In the genomic region with DNA sequence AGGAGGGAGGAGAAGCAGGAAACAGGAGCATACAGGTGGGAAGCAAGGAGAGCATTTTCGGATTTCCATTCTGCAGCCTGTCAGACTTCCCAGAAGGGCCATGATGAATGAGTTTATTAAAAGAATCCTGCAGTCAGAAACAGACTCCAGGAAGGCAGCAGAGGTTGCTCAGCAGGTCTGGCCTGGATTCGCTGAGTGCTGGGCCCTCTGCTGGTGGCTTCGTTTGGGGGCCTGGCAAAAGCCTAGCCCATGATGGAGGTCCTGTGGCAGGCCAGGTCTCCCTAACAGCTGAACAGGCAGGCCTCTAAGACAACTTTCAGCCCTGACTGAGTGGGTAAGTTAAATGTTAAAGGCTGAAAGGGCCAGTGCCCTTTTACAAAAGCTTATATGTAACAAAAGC, we compare ENCODE assay signal across 10 cellular contexts.
DNase-seq lines count a peak whose midpoint lies in the region; ATAC-seq and TF ChIP-seq lines count a peak whose summit lies in the region.
"Had no signal": no experiment of that assay in that cellular context is flagged by ENCODE, and none has a peak within 500 bp of the region (broad histone marks: within the 10 kb centered on the region; RNA-seq: fewer than 3 reads in every experiment).

No MANE protein-coding gene starts in this region.

- WGBS in H9 (ENCODE audit: extremely low coverage, insufficient read length, low lambda C conversion rate) = no CpG with 5 or more reads among the region's 3 CpGs

- no peaks in the 10 kb centered on the region for H3K4me1 ChIP-seq in H9 (ENCODE audit: insufficient read depth, low read length)
- no peaks in the 10 kb centered on the region for H3K4me1 ChIP-seq in left lung
- H3K4me1 ChIP-seq in osteoblast (ENCODE audit: insufficient read depth, low read length) = no peaks in the 10 kb centered on the region
- H3K4me1 ChIP-seq: tibial nerve had no signal

- H3K9me3 ChIP-seq in H9 (ENCODE audit: control insufficient read depth, low read depth, low read length) = no peaks in the 10 kb centered on the region
- no peaks in the 10 kb centered on the region for H3K9me3 ChIP-seq in WERI-Rb-1 (ENCODE audit: severe bottlenecking)
- no peaks in the 10 kb centered on the region for H3K9me3 ChIP-seq in left lung
- no peaks in the 10 kb centered on the region for H3K9me3 ChIP-seq in osteoblast (ENCODE audit: low read depth, low read length)
- peaks cover under 1% of the 10 kb centered on the region for H3K9me3 ChIP-seq in T-helper 17 cell (ENCODE audit: control insufficient read depth, low read length, poor library complexity, severe bottlenecking)
- H3K9me3 ChIP-seq: tibial nerve had no signal

- H3K23me2 ChIP-seq in H9 (ENCODE audit: insufficient read length, low read depth, low read length, poor library complexity, severe bottlenecking) = no peaks in the 10 kb centered on the region

- no peak overlapping the region for H3K56ac ChIP-seq in H9 (ENCODE audit: insufficient read length, low read depth, low read length)

- TF ChIP-seq CTCF in AG10803 (conservative IDR thresholded peaks at IDR 0.05; ENCODE audit: low read length) = peak; percentile 9; the same call in 1 of the 2 replicates
- peak; percentile 80 for TF ChIP-seq CTCF in H9 (conservative IDR thresholded peaks at IDR 0.05)
- peak; percentile 80 for TF ChIP-seq CTCF in WERI-Rb-1 (IDR thresholded peaks at IDR 0.05; ENCODE audit: low read depth, low read length)
- peak; percentile 17 to 24 for TF ChIP-seq CTCF in left lung (IDR thresholded peaks at IDR 0.05)
- no peak for TF ChIP-seq CTCF in osteoblast (IDR thresholded peaks at IDR 0.05; ENCODE audit: extremely low read depth, low read depth, low read length)

- H3K4me2 ChIP-seq in H9 (ENCODE audit: insufficient read depth, insufficient read length, low read length) = no peak overlapping the region
- H3K4me2 ChIP-seq in osteoblast (ENCODE audit: insufficient read depth, low read length) = no peak overlapping the region

- H3K27me3 ChIP-seq in H9 (ENCODE audit: insufficient read depth, low read length) (no peaks in the 10 kb centered on the region), WERI-Rb-1 (ENCODE audit: insufficient read depth, low read depth, severe bottlenecking) (peaks cover 4% of the 10 kb centered on the region), left lung (no peaks in the 10 kb centered on the region), osteoblast (ENCODE audit: insufficient read depth, low read length) (no peaks in the 10 kb centered on the region)
- H3K27me3 ChIP-seq: tibial nerve had no signal

- no peak overlapping the region for H2AFZ ChIP-seq in H9 (ENCODE audit: low read length)
- no peak overlapping the region for H2AFZ ChIP-seq in osteoblast (ENCODE audit: low read length)

- H3K14ac ChIP-seq in H9 (ENCODE audit: insufficient read depth, low read length) = no peak overlapping the region

- no peak overlapping the region for H2BK12ac ChIP-seq in H9 (ENCODE audit: insufficient read length, low read depth, low read length)

- H3K27me3 Mint-ChIP-seq in H9 (ENCODE audit: low read depth) (peaks cover 1% of the 10 kb centered on the region; the same call in 1 of the 2 replicates), T-helper 17 cell (no peaks in the 10 kb centered on the region)

- no peak overlapping the region for H4K91ac ChIP-seq in H9 (ENCODE audit: insufficient read length, low read depth, low read length)

- no peak overlapping the region for H2BK15ac ChIP-seq in H9 (ENCODE audit: low read depth, low read length)

- H4K5ac ChIP-seq in H9 (ENCODE audit: insufficient read length, low read depth, low read length) = no peak overlapping the region

- H2BK20ac ChIP-seq in H9 (ENCODE audit: low read depth, low read length, poor library complexity, severe bottlenecking) = no peak overlapping the region

- peaks cover 0 to 3% (median 0%) of the 10 kb centered on the region in 3 experiments; a peak in 2 of 7 replicates for H3K36me3 Mint-ChIP-seq in H9 (ENCODE audit: insufficient read depth in 1 of 3, low read depth in 3 of 3)
- no peaks in the 10 kb centered on the region for H3K36me3 Mint-ChIP-seq in T-helper 17 cell (ENCODE audit: low read depth)

- intact Hi-C loops in left lung (cut with DNase I) = no loop called here

- H3K23ac ChIP-seq in H9 (ENCODE audit: insufficient read length, low read depth, low read length) = no peak overlapping the region

- H2BK120ac ChIP-seq in H9 (ENCODE audit: low read depth, low read length, poor library complexity, severe bottlenecking) = no peak overlapping the region

- no peak overlapping the region for H3K18ac ChIP-seq in H9 (ENCODE audit: insufficient read length, low read depth, low read length)

- no peaks in the 10 kb centered on the region for H4K20me1 ChIP-seq in H9 (ENCODE audit: control insufficient read depth, insufficient read depth, insufficient read length)
- H4K20me1 ChIP-seq in osteoblast (ENCODE audit: insufficient read depth, low read length) = no peaks in the 10 kb centered on the region

- H3K9ac ChIP-seq in H9 (ENCODE audit: extremely low read depth, insufficient read length, low read length) = no peak overlapping the region

- no peak overlapping the region for H3T11ph ChIP-seq in H9 (ENCODE audit: low read length)

- H3K79me2 ChIP-seq in H9 (ENCODE audit: insufficient read depth, low read length) (no peaks in the 10 kb centered on the region), osteoblast (ENCODE audit: insufficient read depth, low read length) (no peaks in the 10 kb centered on the region)

- H3K4me3 Mint-ChIP-seq in H9 (no peak overlapping the region), T-helper 17 cell (no peak overlapping the region)
- H3K4me3 Mint-ChIP-seq: activated T-cell treated with anti-CD3 and anti-CD28 coated beads, Interleukin-2, amount 50 U/mL, for 72 hours had no signal

- H3K4me3 ChIP-seq in AG10803 (ENCODE audit: low read length) (no peak overlapping the region), WERI-Rb-1 (ENCODE audit: low read depth, low read length) (no peak overlapping the region), left lung (no peak overlapping the region), osteoblast (ENCODE audit: insufficient read depth, low read length) (no peak overlapping the region)
- H3K4me3 ChIP-seq: tibial nerve had no signal

- no peaks in the 10 kb centered on the region for H3K36me3 ChIP-seq in WERI-Rb-1
- no peaks in the 10 kb centered on the region for H3K36me3 ChIP-seq in left lung
- no peaks in the 10 kb centered on the region for H3K36me3 ChIP-seq in osteoblast (ENCODE audit: insufficient read depth, low read length)
- H3K36me3 ChIP-seq: tibial nerve had no signal

- ATAC-seq in left lung (peak; percentile 94), GM18858 (IDR thresholded peaks at IDR 0.05; ENCODE audit: unreplicated experiment) (no peak), T-helper 17 cell (no peak)
- ATAC-seq: activated T-cell treated with anti-CD3 and anti-CD28 coated beads, Interleukin-2, amount 50 U/mL, for 72 hours had no signal

- DNase-seq in AG10803 (ENCODE audit: low read depth) = peak; percentile 1
- DNase-seq in H9 = peak; percentile 79
- DNase-seq in WERI-Rb-1 = peak; percentile 63
- DNase-seq in left lung = peak in 1 of 2 donors; percentile 38
- no peak for DNase-seq in osteoblast (ENCODE audit: insufficient read length, low spot score, missing footprints)
- DNase-seq in anterior cingulate cortex (lab: John Stamatoyannopoulos, UW) = no peak
- DNase-seq in T-helper 17 cell = no peak

- H3K79me1 ChIP-seq in H9 (ENCODE audit: insufficient read depth, low read depth, low read length, poor library complexity, severe bottlenecking) = no peaks in the 10 kb centered on the region

- H3K27ac ChIP-seq in H9 (ENCODE audit: insufficient read length, low read depth, low read length) (no peak overlapping the region), WERI-Rb-1 (no peak overlapping the region), left lung (no peak overlapping the region), osteoblast (ENCODE audit: low read depth, low read length) (no peak overlapping the region)
- H3K27ac ChIP-seq: tibial nerve had no signal

- H2AK5ac ChIP-seq in H9 (ENCODE audit: insufficient read length, low read length) = no peak overlapping the region

- no peak overlapping the region for H3K4ac ChIP-seq in H9 (ENCODE audit: low read depth, low read length)

- no peaks in the 10 kb centered on the region for H3K9me3 Mint-ChIP-seq in H9
- H3K9me3 Mint-ChIP-seq: activated T-cell treated with anti-CD3 and anti-CD28 coated beads, Interleukin-2, amount 50 U/mL, for 72 hours had no signal

- H3K4me1 Mint-ChIP-seq in H9 = peaks cover 4 to 8% of the 10 kb centered on the region in 2 experiments
- H3K4me1 Mint-ChIP-seq in T-helper 17 cell = peaks cover 3% of the 10 kb centered on the region

- no peak overlapping the region for H4K8ac ChIP-seq in H9 (replicated peaks; ENCODE audit: insufficient read length, low read depth, low read length)

- H3K27ac Mint-ChIP-seq in H9 = peak overlapping the region in 1 of 3 experiments; percentile 28; a peak in 1 of 7 replicates
- no peak overlapping the region for H3K27ac Mint-ChIP-seq in T-helper 17 cell
- H3K27ac Mint-ChIP-seq: activated T-cell treated with anti-CD3 and anti-CD28 coated beads, Interleukin-2, amount 50 U/mL, for 72 hours had no signal

- H2BK5ac ChIP-seq in H9 (ENCODE audit: insufficient read length, low read length) = no peak overlapping the region

Comparison
In these comparisons a context has a peak if more than half of its experiments do, and no peak if none do; other contexts are left out.
1. DNase-seq: peak in AG10803 (single experiment), H9 (single experiment) and WERI-Rb-1 (single experiment); none in osteoblast (single experiment), anterior cingulate cortex (0 of 58) and T-helper 17 cell (0 of 3).